ENCODE assay signal across 8 cellular contexts in the genomic region with DNA sequence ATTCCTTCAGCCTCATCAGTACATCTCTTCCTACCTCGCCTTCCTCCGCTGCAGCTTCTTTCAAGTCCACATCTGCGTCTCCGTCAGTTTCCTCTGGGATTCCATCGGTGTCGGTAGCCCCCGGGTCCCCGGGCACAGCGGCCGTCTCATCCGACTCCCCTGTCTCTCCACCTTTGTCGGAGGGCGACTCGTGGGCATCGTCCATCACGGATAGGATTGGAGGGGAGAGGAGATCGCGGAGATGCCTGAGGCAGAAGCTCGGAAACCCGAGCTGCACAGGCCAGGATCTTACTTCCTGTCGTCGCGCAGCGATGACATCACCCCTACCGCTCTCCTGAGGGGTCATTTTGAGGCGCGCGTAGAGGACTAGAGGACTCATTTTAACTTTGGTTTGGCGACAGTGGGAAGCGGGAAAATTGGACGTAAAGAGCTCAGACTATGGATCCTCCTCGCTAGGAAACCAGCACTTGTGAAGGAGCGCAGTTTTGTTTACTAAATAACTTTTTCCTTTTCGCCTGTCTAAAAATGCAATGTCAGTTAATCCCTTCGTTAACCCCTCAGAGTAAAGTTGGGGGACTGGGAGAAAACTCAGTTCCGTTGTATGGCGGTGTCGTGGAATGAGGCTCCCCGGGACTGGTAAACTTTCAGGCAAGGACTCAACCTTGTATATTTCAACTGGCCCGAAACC. TPM values are rescaled to one million over a fixed set of nuclear protein-coding genes. Genes with fewer than 3 reads are reported as not detected.
DNase-seq lines count a peak whose midpoint lies in the region; ATAC-seq, FAIRE-seq and TF ChIP-seq lines count a peak whose summit lies in the region.

A gene with protein sequence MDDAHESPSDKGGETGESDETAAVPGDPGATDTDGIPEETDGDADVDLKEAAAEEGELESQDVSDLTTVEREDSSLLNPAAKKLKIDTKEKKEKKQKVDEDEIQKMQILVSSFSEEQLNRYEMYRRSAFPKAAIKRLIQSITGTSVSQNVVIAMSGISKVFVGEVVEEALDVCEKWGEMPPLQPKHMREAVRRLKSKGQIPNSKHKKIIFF (minus strand): TSS at position 290 of the 688 bp plus-strand sequence. CDS start 85 bp downstream, at position 205.

- H3K9ac ChIP-seq in kidney (ENCODE audit: low read length in 2 of 2), result peak within 1 kb of the TSS; percentile 77 to 91

- peak; percentile 95 for DNase-seq in AG20443 (ENCODE audit: low spot score)
- peak; percentile 72 for DNase-seq in GM19239 (ENCODE audit: insufficient read length, low spot score)
- peak; percentile 63 for DNase-seq in NCI-H524 treated with DMSO at 0.1 percent for 48 hours (lab: John Stamatoyannopoulos, UW)
- peak; percentile 96 for DNase-seq in activated CD4-positive, alpha-beta T cell treated with anti-CD3 and anti-CD28 coated beads for 36 hours
- DNase-seq in chondrocyte (ENCODE audit: low spot score), result peak; percentile 94
- peak; percentile 97 for DNase-seq in kidney
- DNase-seq in stimulated activated CD4-positive, alpha-beta T cell treated with anti-CD3 and anti-CD28 coated beads, Interleukin-15, amount 100 ng/mL, for 1 hour (ENCODE audit: low read depth in 1 of 2, low spot score in 1 of 2), result peak; percentile 74 to 81

- peaks cover 41% of the 10 kb centered on the region for H3K4me1 Mint-ChIP-seq in activated CD4-positive, alpha-beta T cell treated with anti-CD3 and anti-CD28 coated beads for 36 hours
- peaks cover 44% of the 10 kb centered on the region for H3K4me1 Mint-ChIP-seq in chondrocyte (ENCODE audit: low read depth)

- ATAC-seq in HG03457 (IDR thresholded peaks at IDR 0.05; ENCODE audit: unreplicated experiment), result peak; percentile 62
- peak; percentile 89 for ATAC-seq in activated CD4-positive, alpha-beta T cell treated with anti-CD3 and anti-CD28 coated beads for 36 hours

- POLR2A ChIA-PET in activated CD4-positive, alpha-beta T cell treated with anti-CD3 and anti-CD28 coated beads for 36 hours (lab: Charles Lee), result interaction anchor here (0.6 to 2.5 kb wide), 5 partner anchors 12 to 371 kb away, joined by 4 to 10 read pairs (median 6); partner anchors contain the start of genes BLTP3A, SNRPC and ZNF76

- intact Hi-C loops in activated CD4-positive, alpha-beta T cell treated with anti-CD3 and anti-CD28 coated beads for 36 hours (cut with DNase I, micrococcal nuclease), result loop anchor here (1.0 to 10.0 kb wide), 12 partner anchors 25 to 651 kb away; partner anchors contain the start of genes SNRPC (in 2 of the 2), FANCE (in 1 of the 2), HMGA1 (in 1 of the 2) and NUDT3 (in 1 of the 2)
- intact Hi-C loops in kidney (cut with DNase I), result no loop called here

- no peaks in the 10 kb centered on the region for H3K9me3 ChIP-seq in kidney (ENCODE audit: control insufficient read depth in 1 of 2, low read length in 2 of 2)

- H3K36me3 Mint-ChIP-seq in activated CD4-positive, alpha-beta T cell treated with anti-CD3 and anti-CD28 coated beads for 36 hours (ENCODE audit: low read depth), result peaks cover 30% of the 10 kb centered on the region
- H3K36me3 Mint-ChIP-seq in chondrocyte (ENCODE audit: low read depth), result peaks cover 4% of the 10 kb centered on the region

- H3K4me3 Mint-ChIP-seq in activated CD4-positive, alpha-beta T cell treated with anti-CD3 and anti-CD28 coated beads for 36 hours, result peak within 1 kb of the TSS; percentile 100
- H3K4me3 Mint-ChIP-seq in chondrocyte (ENCODE audit: unreplicated experiment), result peak within 1 kb of the TSS; percentile 99

- peak; percentile 91 for FAIRE-seq in GM19239 (lab: Jason Lieb, UNC)
- no peak for FAIRE-seq in kidney (lab: Jason Lieb, UNC)

- peaks cover 18 to 22% of the 10 kb centered on the region in 2 donors for H3K4me1 ChIP-seq in kidney (ENCODE audit: control insufficient read depth in 1 of 2, insufficient read depth in 1 of 2, low read depth in 1 of 2, low read length in 2 of 2)

- peak within 1 kb of the TSS; percentile 93 to 98 for H3K4me3 ChIP-seq in kidney (ENCODE audit: low read length in 2 of 2)

- TF ChIP-seq CTCF in chondrocyte (IDR thresholded peaks at IDR 0.05), result no peak
- peak; percentile 22 for TF ChIP-seq CTCF in kidney (IDR thresholded peaks at IDR 0.05; ENCODE audit: borderline replicate concordance, extremely low read depth, insufficient read depth)

- peak within 1 kb of the TSS; percentile 79 to 92 for H3K27ac ChIP-seq in kidney (ENCODE audit: low read depth in 2 of 2, low read length in 2 of 2)

- CTCF ChIA-PET in activated CD4-positive, alpha-beta T cell treated with anti-CD3 and anti-CD28 coated beads for 36 hours (lab: Charles Lee), result interaction anchor here (0.6 to 1.0 kb wide), 5 partner anchors 33 to 983 kb away, joined by 3 read pairs; partner anchors contain the start of gene SNRPC

- no peaks in the 10 kb centered on the region for H3K36me3 ChIP-seq in kidney (ENCODE audit: control insufficient read depth in 1 of 2, insufficient read depth in 2 of 2, low read length in 2 of 2)

- H3K9me3 Mint-ChIP-seq in activated CD4-positive, alpha-beta T cell treated with anti-CD3 and anti-CD28 coated beads for 36 hours (ENCODE audit: low read depth), result peaks cover 3% of the 10 kb centered on the region
- peaks cover 3% of the 10 kb centered on the region for H3K9me3 Mint-ChIP-seq in chondrocyte (ENCODE audit: low read depth)

- no peaks in the 10 kb centered on the region for H3K27me3 Mint-ChIP-seq in activated CD4-positive, alpha-beta T cell treated with anti-CD3 and anti-CD28 coated beads for 36 hours
- H3K27me3 Mint-ChIP-seq in chondrocyte (ENCODE audit: low read depth), result no peaks in the 10 kb centered on the region

- peak within 1 kb of the TSS; percentile 100 for H3K27ac Mint-ChIP-seq in activated CD4-positive, alpha-beta T cell treated with anti-CD3 and anti-CD28 coated beads for 36 hours
- H3K27ac Mint-ChIP-seq in chondrocyte (ENCODE audit: unreplicated experiment), result peak within 1 kb of the TSS; percentile 98

RNA-seq across cellular contexts. Expression of the gene that starts here (rescaled TPM):
- 10 to 100 TPM; 28.7 to 32.3 TPM for total RNA-seq in activated CD4-positive, alpha-beta T cell treated with anti-CD3 and anti-CD28 coated beads for 36 hours
- total RNA-seq in chondrocyte (30.5 to 42.1 TPM (median 31.7 TPM) in 3 replicates), kidney (21.1 TPM)
- polyA plus RNA-seq in kidney (ENCODE audit: insufficient read depth, low read depth, low replicate concordance), result 27.3 TPM

Comparison
In these comparisons a context has a peak if more than half of its experiments do, and no peak if none do; other contexts are left out.
1. Peak in every context shown above with its lines: DNase-seq, ATAC-seq, H3K4me3 ChIP-seq and H3K27ac ChIP-seq.